In the genomic region with DNA sequence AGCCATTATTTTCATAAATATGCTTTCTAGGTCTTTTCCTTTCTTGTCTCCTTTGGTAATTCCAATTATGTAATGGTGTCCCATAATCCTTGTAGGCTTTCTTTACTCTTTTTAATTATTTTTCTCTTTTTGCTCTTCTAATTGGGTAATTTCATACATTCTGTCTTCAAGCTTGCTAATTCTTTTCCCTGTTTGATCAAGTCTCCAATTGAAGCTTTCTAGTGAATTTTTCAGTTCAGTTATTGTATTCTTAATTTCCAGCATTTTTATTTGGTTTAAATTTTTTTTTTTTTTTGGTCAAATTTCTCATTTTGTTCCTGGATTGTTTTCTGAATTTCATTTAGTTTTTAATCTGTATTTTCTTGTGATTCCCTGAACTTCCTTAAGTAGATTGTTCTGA, we compare ENCODE assay signal across 26 cellular contexts.
A peak's percentile ranks its signal among the peaks of the same experiment; 100 is the strongest.
DNase-seq lines count a peak whose midpoint lies in the region; ATAC-seq, FAIRE-seq and TF ChIP-seq lines count a peak whose summit lies in the region.
"Had no signal": no experiment of that assay in that cellular context is flagged by ENCODE, and none has a peak within 500 bp of the region (broad histone marks: within the 10 kb centered on the region; RNA-seq: fewer than 3 reads in every experiment).

No MANE protein-coding gene starts in this region.

- TF ChIP-seq RAD21 in HepG2 (CRISPR knock-in tag; IDR thresholded peaks at IDR 0.05), result no peak

- H4K20me1 ChIP-seq in HepG2 (ENCODE audit: insufficient read depth, low read length), result no peaks in the 10 kb centered on the region
- H4K20me1 ChIP-seq: BLaER1 treated with 17β-estradiol and CSF1 and Interleukin-3, amounts not matched to agents 10 nM and 100 nM had no signal

- H3K27me3 ChIP-seq in HepG2 (ENCODE audit: control insufficient read depth in 1 of 2, insufficient read depth in 2 of 2, low read length in 2 of 2) (no peaks in the 10 kb centered on the region; a peak in 2 of 5 replicates), right lobe of liver (no peaks in the 10 kb centered on the region), adipocyte (replicated peaks; ENCODE audit: control insufficient read depth, insufficient read depth, low read length) (no peaks in the 10 kb centered on the region), small intestine (ENCODE audit: control insufficient read depth in 2 of 2, insufficient read depth in 2 of 2, low read length in 2 of 2) (no peaks in the 10 kb centered on the region), right cardiac atrium (ENCODE audit: control insufficient read depth, insufficient read depth) (no peaks in the 10 kb centered on the region)
- H3K27me3 ChIP-seq: BE2C; BLaER1 treated with 17β-estradiol and CSF1 and Interleukin-3, amounts not matched to agents 10 nM and 100 nM had no signal

- H3K27ac ChIP-seq in HepG2 (ENCODE audit: extremely low read length, insufficient read depth, low read length) (no peak overlapping the region), right lobe of liver (no peak overlapping the region), small intestine (ENCODE audit: low read depth in 1 of 2, low read length in 1 of 2) (no peak overlapping the region), right cardiac atrium (ENCODE audit: low read length) (no peak overlapping the region)
- H3K27ac ChIP-seq: A549 had no signal

- H3K4me2 ChIP-seq in HepG2 (ENCODE audit: low read depth, low read length), result no peak overlapping the region
- H3K4me2 ChIP-seq: A549; BLaER1 treated with 17β-estradiol and CSF1 and Interleukin-3, amounts not matched to agents 10 nM and 100 nM had no signal

- no peak overlapping the region for H3K4me3 ChIP-seq in HepG2 (replicated peaks in 1 of 3; ENCODE audit: insufficient read depth in 1 of 3, low read depth in 2 of 3, low read length in 3 of 3)
- H3K4me3 ChIP-seq in right lobe of liver, result no peak overlapping the region
- H3K4me3 ChIP-seq in adipocyte (ENCODE audit: low read length), result peak overlapping the region; percentile 27
- no peak overlapping the region for H3K4me3 ChIP-seq in small intestine (ENCODE audit: low read depth in 1 of 2, low read length in 2 of 2)
- no peak overlapping the region for H3K4me3 ChIP-seq in right cardiac atrium (ENCODE audit: low read length)
- H3K4me3 ChIP-seq: A549 had no signal

- no peak for TF ChIP-seq EP300 in HepG2 (IDR thresholded peaks at IDR 0.05; ENCODE audit: low read depth in 2 of 2, low read length in 2 of 2)
- no peak for TF ChIP-seq EP300 in HepG2 (CRISPR knock-in tag; IDR thresholded peaks at IDR 0.05; ENCODE audit: borderline replicate concordance)

- no peaks in the 10 kb centered on the region for H3K36me3 ChIP-seq in HepG2 (replicated peaks in 1 of 2; ENCODE audit: control insufficient read depth in 1 of 2, insufficient read depth in 2 of 2, low read length in 2 of 2)
- no peaks in the 10 kb centered on the region for H3K36me3 ChIP-seq in right lobe of liver
- no peaks in the 10 kb centered on the region for H3K36me3 ChIP-seq in adipocyte (ENCODE audit: control insufficient read depth, insufficient read depth, low read length, severe bottlenecking)
- H3K36me3 ChIP-seq in small intestine (ENCODE audit: control insufficient read depth in 2 of 2, insufficient read depth in 2 of 2, low read length in 2 of 2), result no peaks in the 10 kb centered on the region
- H3K36me3 ChIP-seq: BE2C had no signal

- CTCF ChIA-PET in HepG2 (lab: Yijun Ruan, JAX; ENCODE audit: low intra/inter-chr PET ratio, low total read pairs), result no interaction called here

- H3K9ac ChIP-seq in HepG2 (ENCODE audit: insufficient read depth, low read depth, low read length) (no peak overlapping the region), adipocyte (ENCODE audit: low read length) (no peak overlapping the region)
- H3K9ac ChIP-seq: BLaER1 treated with 17β-estradiol and CSF1 and Interleukin-3, amounts not matched to agents 10 nM and 100 nM had no signal

- H3K79me2 ChIP-seq in HepG2 (ENCODE audit: insufficient read depth, low read length), result no peaks in the 10 kb centered on the region

- no peaks in the 10 kb centered on the region for H3K4me1 ChIP-seq in HepG2 (ENCODE audit: insufficient read depth, low read length)
- H3K4me1 ChIP-seq in right lobe of liver, result no peaks in the 10 kb centered on the region
- H3K4me1 ChIP-seq in adipocyte (ENCODE audit: control insufficient read depth, insufficient read depth, low read length), result no peaks in the 10 kb centered on the region
- H3K4me1 ChIP-seq in small intestine (ENCODE audit: control insufficient read depth in 2 of 2, insufficient read depth in 1 of 2, low read depth in 1 of 2, low read length in 1 of 2), result no peaks in the 10 kb centered on the region
- no peaks in the 10 kb centered on the region for H3K4me1 ChIP-seq in right cardiac atrium (ENCODE audit: control insufficient read depth, insufficient read depth, low read length)
- H3K4me1 ChIP-seq: A549, BE2C had no signal

- H3K9me3 ChIP-seq in HepG2 (ENCODE audit: low read length), result peaks cover 44% of the 10 kb centered on the region
- peaks cover 0 to 3% (median 0%) of the 10 kb centered on the region in 4 donors for H3K9me3 ChIP-seq in right lobe of liver
- H3K9me3 ChIP-seq in adipocyte (ENCODE audit: control insufficient read depth, low read length), result peaks cover 34% of the 10 kb centered on the region
- no peaks in the 10 kb centered on the region for H3K9me3 ChIP-seq in small intestine (ENCODE audit: control insufficient read depth, low read depth)
- H3K9me3 ChIP-seq in right cardiac atrium (ENCODE audit: control insufficient read depth, low read length), result no peaks in the 10 kb centered on the region
- H3K9me3 ChIP-seq: BE2C had no signal

- no TSS peak for BruUV-seq in HepG2 (replicated peaks; lab: Mats Ljungman, UMichigan)

- intact Hi-C loops in HepG2 (cut with micrococcal nuclease; ENCODE audit: unreplicated experiment), result no loop called here
- intact Hi-C loops in right lobe of liver (cut with DNase I), result no loop called here
- intact Hi-C loops in right cardiac atrium (cut with DNase I), result no loop called here

- TF ChIP-seq CTCF in HepG2 (CRISPR knock-in tag; IDR thresholded peaks at IDR 0.05) (no peak), right lobe of liver (IDR thresholded peaks at IDR 0.05) (no peak)

- DNase-seq in HepG2 (ENCODE audit: low spot score) (no peak), right lobe of liver (no peak), adipocyte (ENCODE audit: low read depth) (no peak), small intestine (no peak), right cardiac atrium (no peak)
- no peak for DNase-seq in NK-92 treated with Interleukin-12 subunit alpha and Interleukin-12 subunit beta, amount 100 ng/mL, for 24 hours (lab: John Stamatoyannopoulos, UW)
- DNase-seq: 8988T; ACHN; AML-193; BE2C; CD4-positive, alpha-beta T cell; CD8-positive, alpha-beta memory T cell; DMS 273 treated with DMSO at 0.1 percent for 48 hours; DMS79; EL; GDM1; H7; HCEC 1CT; HFFc6 had no signal

- FAIRE-seq in HepG2 (lab: Jason Lieb, UNC) (peak; percentile 26), colon (lab: Jason Lieb, UNC) (peak; percentile 49), small intestine (lab: Jason Lieb, UNC) (peak; percentile 70)
- FAIRE-seq: A549, D721Med, GM12892, H1 had no signal

- in situ Hi-C loops in HepG2 (cut with HindIII; ENCODE audit: extremely low pct_ligation_motif_present, low pct_unique_long_range_greater_than_20kb), result no loop called here

- no peak for TF ChIP-seq POLR2A in HepG2 (IDR thresholded peaks at IDR 0.05; ENCODE audit: insufficient read depth in 1 of 2, low read depth in 2 of 2, low read length in 2 of 2)
- TF ChIP-seq POLR2A in right lobe of liver (IDR thresholded peaks at IDR 0.05), result no peak

- ATAC-seq in HepG2 (no peak), right lobe of liver (no peak), HG03378 (IDR thresholded peaks at IDR 0.05; ENCODE audit: unreplicated experiment) (no peak), right cardiac atrium (no peak)
- ATAC-seq: A549 had no signal

- POLR2A ChIA-PET in HepG2 (lab: Yijun Ruan, JAX), result no interaction called here

- no peak overlapping the region for H2AFZ ChIP-seq in HepG2 (ENCODE audit: low read length)

TF ChIP-seq in HepG2, 621 proteins besides CTCF, POLR2A, EP300 and RAD21:
- no peak for TF ChIP-seq PHF21A (CRISPR knock-in tag; IDR thresholded peaks at IDR 0.05)
- TF ChIP-seq, protein P1, sequence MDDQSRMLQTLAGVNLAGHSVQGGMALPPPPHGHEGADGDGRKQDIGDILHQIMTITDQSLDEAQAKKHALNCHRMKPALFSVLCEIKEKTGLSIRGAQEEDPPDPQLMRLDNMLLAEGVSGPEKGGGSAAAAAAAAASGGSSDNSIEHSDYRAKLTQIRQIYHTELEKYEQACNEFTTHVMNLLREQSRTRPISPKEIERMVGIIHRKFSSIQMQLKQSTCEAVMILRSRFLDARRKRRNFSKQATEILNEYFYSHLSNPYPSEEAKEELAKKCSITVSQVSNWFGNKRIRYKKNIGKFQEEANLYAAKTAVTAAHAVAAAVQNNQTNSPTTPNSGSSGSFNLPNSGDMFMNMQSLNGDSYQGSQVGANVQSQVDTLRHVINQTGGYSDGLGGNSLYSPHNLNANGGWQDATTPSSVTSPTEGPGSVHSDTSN (CRISPR knock-in tag; IDR thresholded peaks at IDR 0.05; ENCODE audit: borderline replicate concordance), result no peak
- peak; percentile 97; the same call in 1 of the 2 replicates for TF ChIP-seq ZNF160 (CRISPR knock-in tag; IDR thresholded peaks at IDR 0.05)
TF ChIP-seq in HepG2: peak in this region for 1.
